Comparison of ENCODE assay signal across 23 cellular contexts in genomic region chr2:181319291-181319690, GRCh38.
"Had no signal": no experiment of that assay in that cellular context is flagged by ENCODE, and none has a peak within 500 bp of the region (broad histone marks: within the 10 kb centered on the region; RNA-seq: fewer than 3 reads in every experiment).

No MANE protein-coding gene starts in this region.

- ATAC-seq: esophagus mucosa; gastroesophageal sphincter; left lobe of liver; mucosa of descending colon; natural killer cell; pancreas; right cardiac atrium; stimulated activated effector memory CD8-positive, alpha-beta T cell treated with anti-CD3 and anti-CD28 coated beads, Interleukin-12 subunit alpha, Interleukin-12 subunit beta, amount 100 ng/mL, for 72 hours; stimulated activated naive CD8-positive, alpha-beta T cell treated with anti-CD3 and anti-CD28 coated beads, Interleukin-15, Interleukin-2, amounts not matched to agents 100 U/mL and 50 U/mL, for 24 hours; upper lobe of right lung had no signal

- H3K27me3 ChIP-seq: gastroesophageal sphincter, pancreas, testis, tibial nerve, upper lobe of right lung had no signal

- H3K9me3 ChIP-seq: gastroesophageal sphincter, mucosa of descending colon, pancreas, testis, tibial nerve, upper lobe of right lung had no signal

- DNase-seq: cortex of kidney; dorsolateral prefrontal cortex; effector CD8-positive, alpha-beta T cell; foreskin fibroblast; glutamatergic neuron; islet precursor cell; mammary epithelial cell; mucosa of descending colon; natural killer cell; nucleus accumbens; pancreas; right cardiac atrium; stimulated activated CD4-positive, alpha-beta T cell treated with anti-CD3 and anti-CD28 coated beads, Interleukin-4, amount 100 ng/mL, for 1 hour; stimulated activated CD8-positive, alpha-beta memory T cell treated with anti-CD3 and anti-CD28 coated beads, Interleukin-4, amount 100 ng/mL, for 48 hours; stimulated activated naive CD8-positive, alpha-beta T cell treated with anti-CD3 and anti-CD28 coated beads, Interleukin-15, Interleukin-2, amounts not matched to agents 100 U/mL and 50 U/mL, for 24 hours; testis; upper lobe of right lung had no signal

- H3K36me3 ChIP-seq: gastroesophageal sphincter, pancreas, tibial nerve, upper lobe of right lung had no signal

- H3K4me2 ChIP-seq: smooth muscle cell had no signal

- H3K27ac ChIP-seq: dorsolateral prefrontal cortex, gastroesophageal sphincter, pancreas, testis, tibial nerve, upper lobe of right lung had no signal

- H3K4me3 ChIP-seq: dorsolateral prefrontal cortex, gastroesophageal sphincter, mucosa of descending colon, pancreas, smooth muscle cell, testis, tibial nerve, upper lobe of right lung had no signal

- H3K4me1 ChIP-seq: gastroesophageal sphincter, pancreas, testis, tibial nerve, upper lobe of right lung had no signal
